In the genomic region with DNA sequence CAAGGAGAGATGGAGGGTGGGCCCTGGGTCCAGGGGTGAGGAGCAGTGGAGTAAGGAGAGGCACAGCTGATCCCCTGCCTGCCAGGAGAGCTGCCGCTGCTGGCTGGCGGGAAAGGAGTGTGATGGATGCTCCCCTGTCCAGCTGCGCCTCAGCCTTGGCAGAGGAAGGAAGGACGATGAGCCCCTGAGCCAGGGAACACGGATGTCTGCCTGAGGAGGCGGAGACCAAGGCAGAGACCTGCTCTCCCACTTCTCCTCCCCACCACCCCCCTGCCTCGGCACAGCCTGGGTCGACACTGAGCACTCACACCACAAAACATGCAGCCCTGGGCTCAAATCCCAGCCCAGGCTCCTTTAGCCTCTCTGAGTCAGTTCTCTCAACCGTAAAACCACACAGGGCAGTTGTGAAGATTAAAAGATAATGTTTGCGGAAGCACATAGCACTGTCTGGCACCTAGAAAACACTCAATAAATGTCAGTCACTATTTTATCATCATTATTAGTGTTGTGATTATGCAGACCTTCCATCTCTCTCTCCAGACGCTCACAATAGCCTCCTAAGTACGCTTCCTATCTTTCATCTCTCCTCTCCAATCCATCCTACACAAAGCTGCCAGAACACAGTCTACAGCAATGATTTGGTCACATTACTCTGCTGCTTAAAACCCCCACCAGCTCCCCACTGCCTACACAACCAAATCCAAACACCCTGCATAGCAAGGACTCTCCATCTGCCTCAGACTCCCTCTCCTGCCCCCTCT, we compare ENCODE assay signal across 8 cellular contexts. TPM values are rescaled to one million over a fixed set of nuclear protein-coding genes. Genes with fewer than 3 reads are reported as not detected.
A peak's percentile ranks its signal among the peaks of the same experiment; 100 is the strongest.
DNase-seq lines count a peak whose midpoint lies in the region; ATAC-seq and TF ChIP-seq lines count a peak whose summit lies in the region.

No MANE protein-coding gene starts in this region.

- H3K27ac Mint-ChIP-seq in activated CD8-positive, alpha-beta memory T cell treated with anti-CD3 and anti-CD28 coated beads, Interleukin-2, amount 10 ng/mL, durations not matched to agents 7 days and 5 days = peak overlapping the region; percentile 81
- H3K27ac Mint-ChIP-seq in central memory CD8-positive, alpha-beta T cell (ENCODE audit: low read depth) = peak overlapping the region; percentile 50
- H3K27ac Mint-ChIP-seq in neural crest cell (ENCODE audit: unreplicated experiment) = peak overlapping the region; percentile 70

- H3K4me1 Mint-ChIP-seq in activated CD8-positive, alpha-beta memory T cell treated with anti-CD3 and anti-CD28 coated beads, Interleukin-2, amount 10 ng/mL, durations not matched to agents 7 days and 5 days = peaks cover 44% of the 10 kb centered on the region
- H3K4me1 Mint-ChIP-seq in central memory CD8-positive, alpha-beta T cell = peaks cover 21% of the 10 kb centered on the region
- peaks cover 51% of the 10 kb centered on the region for H3K4me1 Mint-ChIP-seq in neural crest cell

- peak; percentile 78 for ATAC-seq in activated CD8-positive, alpha-beta memory T cell treated with anti-CD3 and anti-CD28 coated beads, Interleukin-2, amount 10 ng/mL, durations not matched to agents 7 days and 5 days
- ATAC-seq in HG02852 (IDR thresholded peaks at IDR 0.05; ENCODE audit: unreplicated experiment) (peak; percentile 60), HG02973 (IDR thresholded peaks at IDR 0.05; ENCODE audit: unreplicated experiment) (no peak)
- ATAC-seq in central memory CD8-positive, alpha-beta T cell (replicated peaks; ENCODE audit: extremely low read depth, poor library complexity, severe bottlenecking) = peak; percentile 76

- TF ChIP-seq CTCF in neural crest cell (conservative IDR thresholded peaks at IDR 0.05) = no peak

- CTCF ChIA-PET in activated CD8-positive, alpha-beta memory T cell treated with anti-CD3 and anti-CD28 coated beads, Interleukin-2, amount 10 ng/mL, durations not matched to agents 7 days and 5 days (lab: Charles Lee) = interaction anchor here (0.5 to 2.8 kb wide), 5 partner anchors 33 to 220 kb away, joined by 3 to 12 read pairs (median 4); a partner anchor contains a TSS

- H3K9me3 Mint-ChIP-seq in activated CD8-positive, alpha-beta memory T cell treated with anti-CD3 and anti-CD28 coated beads, Interleukin-2, amount 10 ng/mL, durations not matched to agents 7 days and 5 days (ENCODE audit: low read depth) = no peaks in the 10 kb centered on the region
- no peaks in the 10 kb centered on the region for H3K9me3 Mint-ChIP-seq in central memory CD8-positive, alpha-beta T cell
- no peaks in the 10 kb centered on the region for H3K9me3 Mint-ChIP-seq in neural crest cell

- H3K27me3 Mint-ChIP-seq in activated CD8-positive, alpha-beta memory T cell treated with anti-CD3 and anti-CD28 coated beads, Interleukin-2, amount 10 ng/mL, durations not matched to agents 7 days and 5 days = peaks cover 30% of the 10 kb centered on the region
- H3K27me3 Mint-ChIP-seq in central memory CD8-positive, alpha-beta T cell = peaks cover 8% of the 10 kb centered on the region
- H3K27me3 Mint-ChIP-seq in neural crest cell (ENCODE audit: low read depth) = no peaks in the 10 kb centered on the region

- peak overlapping the region; percentile 64 for H3K4me3 Mint-ChIP-seq in activated CD8-positive, alpha-beta memory T cell treated with anti-CD3 and anti-CD28 coated beads, Interleukin-2, amount 10 ng/mL, durations not matched to agents 7 days and 5 days
- H3K4me3 Mint-ChIP-seq in central memory CD8-positive, alpha-beta T cell = peak overlapping the region; percentile 55
- no peak overlapping the region for H3K4me3 Mint-ChIP-seq in neural crest cell

- H3K36me3 Mint-ChIP-seq in activated CD8-positive, alpha-beta memory T cell treated with anti-CD3 and anti-CD28 coated beads, Interleukin-2, amount 10 ng/mL, durations not matched to agents 7 days and 5 days = no peaks in the 10 kb centered on the region
- peaks cover 2% of the 10 kb centered on the region for H3K36me3 Mint-ChIP-seq in central memory CD8-positive, alpha-beta T cell (ENCODE audit: insufficient read depth)
- H3K36me3 Mint-ChIP-seq in neural crest cell (ENCODE audit: low read depth) = no peaks in the 10 kb centered on the region

- peak; percentile 77 for DNase-seq in activated CD8-positive, alpha-beta memory T cell treated with anti-CD3 and anti-CD28 coated beads, Interleukin-2, amount 10 ng/mL, durations not matched to agents 7 days and 5 days
- no peak for DNase-seq in activated CD8-positive, alpha-beta memory T cell treated with anti-CD3 and anti-CD28 coated beads, Interleukin-2, amount 50 U/mL, for 4 hours
- DNase-seq in NCI-H82 treated with DMSO at 0.1 percent for 48 hours (lab: John Stamatoyannopoulos, UW; ENCODE audit: unreplicated experiment) (peak; percentile 34), neural crest cell (ENCODE audit: low read depth, low spot score) (no peak), middle frontal gyrus (ENCODE audit: extremely low spot score, low spot score) (no peak)
- peak in 1 of 2 donors; percentile 11 for DNase-seq in central memory CD8-positive, alpha-beta T cell (ENCODE audit: low spot score in 2 of 2)

RNA-seq across cellular contexts. Expression of a gene that starts 52.2 kb away (rescaled TPM):
- total RNA-seq in activated CD8-positive, alpha-beta memory T cell treated with anti-CD3 and anti-CD28 coated beads, Interleukin-2, amount 10 ng/mL, durations not matched to agents 7 days and 5 days = not detected
- total RNA-seq in neural crest cell = 48.8 and 57.3 TPM in 2 replicates

Comparison
In these comparisons a context has a peak if more than half of its experiments do, and no peak if none do; other contexts are left out.
1. DNase-seq: peak in activated CD8-positive, alpha-beta memory T cell treated with anti-CD3 and anti-CD28 coated beads, Interleukin-2, amount 10 ng/mL, durations not matched to agents 7 days and 5 days (single experiment) and NCI-H82 treated with DMSO at 0.1 percent for 48 hours (single experiment); none in activated CD8-positive, alpha-beta memory T cell treated with anti-CD3 and anti-CD28 coated beads, Interleukin-2, amount 50 U/mL, for 4 hours (single experiment), neural crest cell (single experiment) and middle frontal gyrus (single experiment).
2. RNA of a gene that starts 52.2 kb away (total RNA-seq): 48.8 to 57.3 TPM in neural crest cell; not detected in activated CD8-positive, alpha-beta memory T cell treated with anti-CD3 and anti-CD28 coated beads, Interleukin-2, amount 10 ng/mL, durations not matched to agents 7 days and 5 days; every median in the first group is over 10 times any median in the second.
3. Peak in every context shown above with its lines, with median percentiles within 50 percentile points of each other: H3K27ac Mint-ChIP-seq.